In the genomic region with DNA sequence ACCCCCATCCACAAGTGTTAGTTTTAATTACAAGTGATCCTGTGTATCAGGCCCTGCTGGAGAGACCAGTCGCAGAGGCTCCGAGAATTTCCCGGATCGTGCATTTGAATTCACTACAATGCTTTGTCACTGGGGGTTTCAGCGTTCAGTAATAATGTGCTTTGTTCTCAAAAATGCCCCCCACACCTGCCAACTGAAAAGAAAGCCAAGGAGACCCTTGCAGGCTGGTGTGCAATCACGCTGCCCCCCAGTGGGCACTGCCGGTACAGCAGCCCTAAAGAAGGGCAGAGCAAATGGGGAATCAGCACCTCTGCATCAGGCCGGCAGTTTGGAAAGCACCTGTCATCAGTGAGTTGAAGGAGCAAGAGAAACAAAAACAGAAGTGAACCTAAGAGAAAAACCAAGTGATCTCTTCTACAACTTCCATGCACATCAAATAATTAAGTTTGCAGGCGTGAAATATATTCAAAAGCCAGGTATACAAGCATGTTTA, we compare ENCODE assay signal across 8 cellular contexts.
A peak's percentile ranks its signal among the peaks of the same experiment; 100 is the strongest.
DNase-seq lines count a peak whose midpoint lies in the region; ATAC-seq and TF ChIP-seq lines count a peak whose summit lies in the region.

No MANE protein-coding gene starts in this region.

- H3K4me1 Mint-ChIP-seq in CD4-positive, alpha-beta memory T cell = peaks cover 5 to 14% (median 9%) of the 10 kb centered on the region in 4 donors
- peaks cover 53% of the 10 kb centered on the region for H3K4me1 Mint-ChIP-seq in neural progenitor cell

- POLR2A ChIA-PET in CD4-positive, alpha-beta memory T cell (lab: Charles Lee; ENCODE audit: partially characterized antibody) = no interaction called here

- ATAC-seq in GM19043 (IDR thresholded peaks at IDR 0.05; ENCODE audit: low read depth, unreplicated experiment) (peak; percentile 60), HG03175 (IDR thresholded peaks at IDR 0.05; ENCODE audit: unreplicated experiment) (peak; percentile 77)

- H3K79me2 ChIP-seq in neural progenitor cell (ENCODE audit: low read depth) = peaks cover 46% of the 10 kb centered on the region

- no peaks in the 10 kb centered on the region for H3K9me3 ChIP-seq in CD4-positive, alpha-beta memory T cell (ENCODE audit: control insufficient read depth in 1 of 2, low read length in 2 of 2)
- H3K9me3 ChIP-seq in neural progenitor cell (ENCODE audit: low read depth) = no peaks in the 10 kb centered on the region

- H3K4me3 ChIP-seq in CD4-positive, alpha-beta memory T cell (ENCODE audit: low read length in 2 of 2) = no peak overlapping the region
- H3K4me3 ChIP-seq in neural progenitor cell = no peak overlapping the region

- peaks cover 12% of the 10 kb centered on the region for H4K20me1 ChIP-seq in neural progenitor cell (ENCODE audit: low read depth)

- peak; percentile 43 to 55 (median 48) for DNase-seq in CD4-positive, alpha-beta memory T cell
- peak; percentile 57 for DNase-seq in NCI-H82 (lab: John Stamatoyannopoulos, UW)
- DNase-seq in activated CD8-positive, alpha-beta memory T cell treated with anti-CD3 and anti-CD28 coated beads, Interleukin-2, amount 50 U/mL, for 48 hours = peak; percentile 88
- DNase-seq in fibroblast of gingiva (ENCODE audit: low read depth) = peak; percentile 26
- peak; percentile 84 for DNase-seq in neural progenitor cell (ENCODE audit: low spot score)
- peak; percentile 79 for DNase-seq in superior temporal gyrus (ENCODE audit: extremely low spot score)

- no peaks in the 10 kb centered on the region for H3K27me3 ChIP-seq in CD4-positive, alpha-beta memory T cell (ENCODE audit: insufficient read depth, low read length)
- H3K27me3 ChIP-seq in neural progenitor cell = no peaks in the 10 kb centered on the region

- H3K4me1 ChIP-seq in CD4-positive, alpha-beta memory T cell (ENCODE audit: insufficient read depth, low read length) = no peaks in the 10 kb centered on the region
- H3K4me1 ChIP-seq in neural progenitor cell = peaks cover 21% of the 10 kb centered on the region

- no peaks in the 10 kb centered on the region for H3K9me3 Mint-ChIP-seq in CD4-positive, alpha-beta memory T cell
- H3K9me3 Mint-ChIP-seq in neural progenitor cell = peaks cover 8% of the 10 kb centered on the region

- intact Hi-C loops in CD4-positive, alpha-beta memory T cell (cut with micrococcal nuclease) = no loop called here

- no peak overlapping the region for H3K27ac ChIP-seq in CD4-positive, alpha-beta memory T cell (ENCODE audit: low read depth, low read length)
- no peak overlapping the region for H3K27ac ChIP-seq in neural progenitor cell

- H2AFZ ChIP-seq in neural progenitor cell (replicated peaks) = no peak overlapping the region

- H3F3A ChIP-seq in neural progenitor cell (ENCODE audit: low read depth) = no peaks in the 10 kb centered on the region

- CTCF ChIA-PET in CD4-positive, alpha-beta memory T cell (lab: Charles Lee; ENCODE audit: partially characterized antibody) = interaction anchor here (0.6 to 7.8 kb wide), 16 partner anchors 10 to 1445 kb away, joined by 3 to 64 read pairs (median 4); no protein-coding TSS in a partner anchor

- no peaks in the 10 kb centered on the region for H3K36me3 ChIP-seq in CD4-positive, alpha-beta memory T cell (ENCODE audit: insufficient read depth, low read length)
- H3K36me3 ChIP-seq in neural progenitor cell = no peaks in the 10 kb centered on the region

- H3K4me2 ChIP-seq in neural progenitor cell = peak overlapping the region; percentile 46

- H3K36me3 Mint-ChIP-seq in CD4-positive, alpha-beta memory T cell = no peaks in the 10 kb centered on the region
- H3K36me3 Mint-ChIP-seq in neural progenitor cell = peaks cover 22% of the 10 kb centered on the region

- H3K27me3 Mint-ChIP-seq in CD4-positive, alpha-beta memory T cell = no peaks in the 10 kb centered on the region
- H3K27me3 Mint-ChIP-seq in neural progenitor cell (ENCODE audit: insufficient read depth, low read depth) = peaks cover 2% of the 10 kb centered on the region

- peak; percentile 99 for TF ChIP-seq CTCF in neural progenitor cell (IDR thresholded peaks at IDR 0.05)

- peak overlapping the region in 3 of 8 donors; percentile 3 to 47 (median 39) for H3K4me3 Mint-ChIP-seq in CD4-positive, alpha-beta memory T cell
- peak overlapping the region; percentile 5 for H3K4me3 Mint-ChIP-seq in neural progenitor cell

- H3K27ac Mint-ChIP-seq in CD4-positive, alpha-beta memory T cell = no peak overlapping the region
- H3K27ac Mint-ChIP-seq in neural progenitor cell = peak overlapping the region; percentile 20

- no peak overlapping the region for H3K9ac ChIP-seq in neural progenitor cell

Comparison
In these comparisons a context has a peak if more than half of its experiments do, and no peak if none do; other contexts are left out.
1. DNase-seq: peak in every context shown above with its lines; median percentile 88 in activated CD8-positive, alpha-beta memory T cell treated with anti-CD3 and anti-CD28 coated beads, Interleukin-2, amount 50 U/mL, for 48 hours; 84 in neural progenitor cell; 79 in superior temporal gyrus; 57 in NCI-H82; 48 in CD4-positive, alpha-beta memory T cell; 26 in fibroblast of gingiva.